ENCODE assay signal across 10 cellular contexts in genomic region chr19:16400911-16401675, GRCh38.
DNase-seq lines count a peak whose midpoint lies in the region; ATAC-seq lines count a peak whose summit lies in the region.
"Had no signal": no experiment of that assay in that cellular context is flagged by ENCODE, and none has a peak within 500 bp of the region (broad histone marks: within the 10 kb centered on the region; RNA-seq: fewer than 3 reads in every experiment).

No MANE protein-coding gene starts in this region.

- H3K4me3 Mint-ChIP-seq in activated T-helper 17 cell treated with anti-CD3 and anti-CD28 coated beads, Interleukin-2, amount 50 U/mL, for 72 hours = peak overlapping the region; percentile 4

- H3K4me1 Mint-ChIP-seq in activated T-helper 17 cell treated with anti-CD3 and anti-CD28 coated beads, Interleukin-2, amount 50 U/mL, for 72 hours = peaks cover 6% of the 10 kb centered on the region

- H3K27ac ChIP-seq in GM23248 (peak overlapping the region; percentile 87), layer of hippocampus (ENCODE audit: low read depth, low read length) (peak overlapping the region; percentile 52), Karpas-422 (ENCODE audit: low read length) (no peak overlapping the region)

- no peaks in the 10 kb centered on the region for H3K9me3 ChIP-seq in GM23248 (ENCODE audit: low read depth)
- H3K9me3 ChIP-seq in Karpas-422 (ENCODE audit: low read length) = no peaks in the 10 kb centered on the region

- WGBS in GM23248 (ENCODE audit: low coverage in 1 of 2, low lambda C conversion rate in 2 of 2, missing lambda C conversion rate in 2 of 2), 2 experiments = 8 to 10% methylated on average over 30 of the region's 30 CpGs

- H3K9ac ChIP-seq in GM23248 (peak overlapping the region; percentile 69), Karpas-422 (ENCODE audit: low read length) (no peak overlapping the region)

- in situ Hi-C loops in GM23248 (cut with MboI) = no loop called here

- H3K27ac Mint-ChIP-seq in activated T-helper 17 cell treated with anti-CD3 and anti-CD28 coated beads, Interleukin-2, amount 50 U/mL, for 72 hours = peak overlapping the region; percentile 80

- H3K4me1 ChIP-seq in GM23248 (ENCODE audit: insufficient read depth) = peaks cover 27% of the 10 kb centered on the region
- peaks cover 4% of the 10 kb centered on the region; the same call in 1 of the 2 replicates for H3K4me1 ChIP-seq in Karpas-422 (ENCODE audit: low read length)

- H4K20me1 ChIP-seq in GM23248 (ENCODE audit: insufficient read depth) (no peaks in the 10 kb centered on the region), Karpas-422 (ENCODE audit: insufficient read depth, low read depth, low read length) (no peaks in the 10 kb centered on the region)

- no peaks in the 10 kb centered on the region for H3K79me2 ChIP-seq in GM23248 (ENCODE audit: insufficient read depth)
- H3K79me2 ChIP-seq in Karpas-422 (ENCODE audit: low read length) = no peaks in the 10 kb centered on the region

- ATAC-seq in activated T-helper 17 cell treated with anti-CD3 and anti-CD28 coated beads, Interleukin-2, amount 50 U/mL, for 72 hours (replicated peaks) = peak; percentile 62
- no peak for ATAC-seq in HG03469 (IDR thresholded peaks at IDR 0.05; ENCODE audit: unreplicated experiment)
- no peak for ATAC-seq in GM21786 (IDR thresholded peaks at IDR 0.05; ENCODE audit: unreplicated experiment)

- H3K27me3 ChIP-seq in GM23248 (replicated peaks; ENCODE audit: insufficient read depth) (no peaks in the 10 kb centered on the region), layer of hippocampus (ENCODE audit: control insufficient read depth, insufficient read depth, low read length) (no peaks in the 10 kb centered on the region), Karpas-422 (ENCODE audit: low read length) (no peaks in the 10 kb centered on the region)

- H3K9me3 Mint-ChIP-seq in activated T-helper 17 cell treated with anti-CD3 and anti-CD28 coated beads, Interleukin-2, amount 50 U/mL, for 72 hours = no peaks in the 10 kb centered on the region

- peak; percentile 94 for DNase-seq in GM23248
- DNase-seq in stimulated activated CD4-positive, alpha-beta T cell treated with anti-CD3 and anti-CD28 coated beads, TNF-alpha, amount 100 ng/mL, for 48 hours (ENCODE audit: low read depth in 3 of 3) = peak in 2 of 3 donors; percentile 8 to 17
- no peak for DNase-seq in Karpas-422
- DNase-seq: cortex of kidney, GOT3, NCI-H226 had no signal

- H3K4me3 ChIP-seq in GM23248 = peak overlapping the region; percentile 54
- H3K4me3 ChIP-seq in Karpas-422 (ENCODE audit: low read length) = no peak overlapping the region

- H2AFZ ChIP-seq in GM23248 = peak overlapping the region; percentile 67
- no peak overlapping the region for H2AFZ ChIP-seq in Karpas-422 (ENCODE audit: low read length)

- H3F3A ChIP-seq in GM23248 (ENCODE audit: insufficient read depth) = peaks cover 34% of the 10 kb centered on the region

- H3K9me2 ChIP-seq in GM23248 (ENCODE audit: insufficient read depth) (no peaks in the 10 kb centered on the region), Karpas-422 (replicated peaks; ENCODE audit: insufficient read depth, low read length) (no peaks in the 10 kb centered on the region)

- H3K27me3 Mint-ChIP-seq in activated T-helper 17 cell treated with anti-CD3 and anti-CD28 coated beads, Interleukin-2, amount 50 U/mL, for 72 hours = no peaks in the 10 kb centered on the region

- peaks cover 62% of the 10 kb centered on the region for H3K36me3 Mint-ChIP-seq in activated T-helper 17 cell treated with anti-CD3 and anti-CD28 coated beads, Interleukin-2, amount 50 U/mL, for 72 hours (ENCODE audit: low read depth)

- H3K36me3 ChIP-seq in GM23248 (ENCODE audit: low read depth) (0 out of 2 replicates have a peak, but pooled peaks cover 4% of the 10 kb centered on the region), Karpas-422 (ENCODE audit: insufficient read depth, low read length) (peaks cover 36% of the 10 kb centered on the region; the same call in 1 of the 2 replicates)

- peak overlapping the region; percentile 74 for H3K4me2 ChIP-seq in GM23248 (ENCODE audit: unreplicated experiment)
- H3K4me2 ChIP-seq in Karpas-422 (ENCODE audit: low read depth, low read length, poor library complexity, severe bottlenecking) = no peak overlapping the region
